In genomic region chr19:58279042-58279924, GRCh38 we compare ENCODE assay signal across 1 cellular context.
TF ChIP-seq lines count a peak whose summit lies in the region.

No MANE protein-coding gene starts in this region.

TF ChIP-seq in K562, 482 proteins besides CTCF, POLR2A, EP300 and RAD21 (continued from another document and continues in another):
- no peak for TF ChIP-seq CHD7 (IDR thresholded peaks at IDR 0.05; ENCODE audit: low read depth, low read length)
- TF ChIP-seq SP1 (CRISPR knock-in tag; IDR thresholded peaks at IDR 0.05) = peak; percentile 14
- peak; percentile 34; the same call in 1 of the 2 replicates for TF ChIP-seq E2F3 (CRISPR knock-in tag; IDR thresholded peaks at IDR 0.05)
- TF ChIP-seq STAG1 (CRISPR knock-in tag; IDR thresholded peaks at IDR 0.05; ENCODE audit: borderline replicate concordance) = 0 out of 2 replicates have a peak, but pooled peaks have one; percentile 9
- peak; percentile 71 for TF ChIP-seq ZNF431 (CRISPR knock-in tag; IDR thresholded peaks at IDR 0.05)
- no peak for TF ChIP-seq TAF7 (tag; IDR thresholded peaks at IDR 0.05)
- TF ChIP-seq NKRF (IDR thresholded peaks at IDR 0.05; ENCODE audit: borderline replicate concordance) = peak; percentile 68; the same call in 1 of the 2 replicates
- no peak for TF ChIP-seq ZNF282 (CRISPR knock-in tag; IDR thresholded peaks at IDR 0.05)
- TF ChIP-seq ZNF76 (CRISPR knock-in tag; IDR thresholded peaks at IDR 0.05; ENCODE audit: borderline replicate concordance) = peak; percentile 44; the same call in 1 of the 2 replicates
- peak; percentile 92 to 93 for TF ChIP-seq NRF1 (conservative IDR thresholded peaks at IDR 0.05 in 1 of 2, IDR thresholded peaks at IDR 0.05 in 1 of 2)
- no peak for TF ChIP-seq ASH1L (IDR thresholded peaks at IDR 0.05; ENCODE audit: borderline replicate concordance, low read depth, partially characterized antibody)
- no peak for TF ChIP-seq ZBTB26 (CRISPR knock-in tag; IDR thresholded peaks at IDR 0.05)
- peak; percentile 80; the same call in 1 of the 2 replicates for TF ChIP-seq CREB3L1 (IDR thresholded peaks at IDR 0.05; ENCODE audit: borderline replicate concordance, low read depth)
- TF ChIP-seq TOE1 (IDR thresholded peaks at IDR 0.05; ENCODE audit: borderline replicate concordance) = 0 out of 2 replicates have a peak, but pooled peaks have one; percentile 17
- 0 out of 2 replicates have a peak, but pooled peaks have one; percentile 11 for TF ChIP-seq TOE1 (CRISPR knock-in tag; IDR thresholded peaks at IDR 0.05; ENCODE audit: borderline replicate concordance, low read depth)
- TF ChIP-seq E2F6 (IDR thresholded peaks at IDR 0.05; ENCODE audit: borderline replicate concordance in 1 of 2, extremely low read depth in 1 of 2, insufficient read depth in 1 of 2, insufficient read length in 1 of 2, low read depth in 1 of 2, low read length in 1 of 2, poor library complexity in 1 of 2, severe bottlenecking in 1 of 2) = peak; percentile 48 to 67
- TF ChIP-seq CTCFL (IDR thresholded peaks at IDR 0.05; ENCODE audit: borderline replicate concordance, insufficient read depth, low read depth, low read length, poor library complexity, severe bottlenecking) = no peak
- 0 out of 2 replicates have a peak, but pooled peaks have one; percentile 2 for TF ChIP-seq ZBTB40 (IDR thresholded peaks at IDR 0.05)
- TF ChIP-seq ZBTB40 (CRISPR knock-in tag; IDR thresholded peaks at IDR 0.05) = no peak
